In the genomic region with DNA sequence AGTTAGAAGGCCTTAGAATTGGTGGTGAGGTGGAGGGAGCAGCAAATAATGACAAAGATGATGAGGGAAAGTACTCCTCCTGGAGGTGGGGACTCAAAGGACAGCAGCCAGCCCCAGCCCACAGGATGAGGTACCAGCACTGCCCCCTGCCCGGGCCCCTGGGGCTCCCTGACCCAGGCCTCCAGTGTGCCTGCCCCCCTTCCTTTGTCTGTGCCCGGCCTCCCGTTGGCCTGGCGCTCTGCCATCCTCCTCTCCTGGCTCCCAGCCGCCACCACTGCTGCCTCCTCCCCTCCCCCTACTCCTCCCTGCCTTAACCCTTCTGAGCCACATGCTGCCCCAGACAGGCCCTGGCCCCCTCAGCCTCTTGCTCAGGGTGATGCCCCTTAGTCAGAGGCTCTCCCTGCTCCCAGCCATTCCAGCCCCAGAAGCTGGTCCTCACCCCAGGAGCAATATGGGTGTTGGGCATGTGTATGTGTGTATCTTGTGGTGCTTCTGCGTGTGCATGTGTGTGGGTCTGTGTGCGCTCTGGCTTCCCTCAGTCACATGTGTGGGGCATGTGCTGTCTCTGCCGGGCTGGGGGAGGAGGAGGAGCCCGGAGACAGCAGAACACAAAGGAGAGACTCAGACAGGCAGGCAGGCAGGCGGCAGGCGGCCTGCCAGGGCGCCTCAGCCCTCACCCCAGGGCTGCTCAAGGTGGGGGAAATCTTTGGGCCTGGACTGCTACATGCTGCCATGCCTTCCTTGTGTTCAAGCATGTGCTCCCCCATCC, we compare ENCODE assay signal across 1 cellular context.
A peak's percentile ranks its signal among the peaks of the same experiment; 100 is the strongest.
TF ChIP-seq lines count a peak whose summit lies in the region.

No MANE protein-coding gene starts in this region.

TF ChIP-seq in HepG2, 621 proteins besides CTCF, POLR2A, EP300 and RAD21 (continued from another document and continues in another):
- TF ChIP-seq, protein P1, sequence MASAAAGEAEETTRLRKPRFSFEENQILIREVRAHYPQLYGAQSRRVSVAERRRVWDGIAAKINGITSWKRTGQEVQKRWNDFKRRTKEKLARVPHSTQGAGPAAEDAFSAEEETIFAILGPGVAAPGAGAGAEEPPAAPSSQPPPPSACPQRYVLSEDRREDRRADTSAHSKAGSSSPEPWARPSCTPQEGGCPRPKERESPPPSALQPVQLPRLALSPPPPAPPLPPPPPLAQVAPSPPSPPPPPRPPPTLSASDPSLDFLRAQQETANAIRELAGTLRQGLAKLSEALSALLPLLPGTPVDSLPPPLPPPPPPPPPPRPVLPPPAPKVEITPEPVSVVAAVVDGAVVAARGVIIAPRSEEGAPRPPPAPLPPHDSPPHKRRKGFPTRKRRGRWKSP (CRISPR knock-in tag; IDR thresholded peaks at IDR 0.05): no peak
- TF ChIP-seq ZNF670 (CRISPR knock-in tag; IDR thresholded peaks at IDR 0.05; ENCODE audit: borderline replicate concordance) (no peak), ZNF543 (CRISPR knock-in tag; IDR thresholded peaks at IDR 0.05) (no peak), MBD4 (IDR thresholded peaks at IDR 0.05; ENCODE audit: borderline replicate concordance, low read length) (no peak), AKAP8 (CRISPR knock-in tag; IDR thresholded peaks at IDR 0.05) (no peak), NCOA2 (CRISPR knock-in tag; IDR thresholded peaks at IDR 0.05) (peak; percentile 25; the same call in 1 of the 2 replicates), FOXA1 (IDR thresholded peaks at IDR 0.05) (no peak), FOXA1 (CRISPR knock-in tag; IDR thresholded peaks at IDR 0.05) (no peak), SOX6 (IDR thresholded peaks at IDR 0.05) (no peak), SOX6 (CRISPR knock-in tag; IDR thresholded peaks at IDR 0.05) (peak; percentile 51; the same call in 1 of the 2 replicates), NR2F1 (CRISPR knock-in tag; IDR thresholded peaks at IDR 0.05) (no peak), SMAD1 (CRISPR knock-in tag; IDR thresholded peaks at IDR 0.05; ENCODE audit: borderline replicate concordance, low read depth) (no peak), TARDBP (CRISPR knock-in tag; IDR thresholded peaks at IDR 0.05) (0 out of 2 replicates have a peak, but pooled peaks have one; percentile 59), SIX1 (CRISPR knock-in tag; IDR thresholded peaks at IDR 0.05; ENCODE audit: borderline replicate concordance) (no peak), CBX5 (CRISPR knock-in tag; IDR thresholded peaks at IDR 0.05; ENCODE audit: borderline replicate concordance) (no peak), ZNF451 (CRISPR knock-in tag; IDR thresholded peaks at IDR 0.05) (no peak), HNRNPUL1 (IDR thresholded peaks at IDR 0.05; ENCODE audit: low read depth, low read length) (no peak), ZNF329 (CRISPR knock-in tag; IDR thresholded peaks at IDR 0.05; ENCODE audit: low read depth) (no peak), NFKB2 (CRISPR knock-in tag; IDR thresholded peaks at IDR 0.05; ENCODE audit: borderline replicate concordance) (peak; percentile 39; the same call in 1 of the 2 replicates), FOXK1 (CRISPR knock-in tag; IDR thresholded peaks at IDR 0.05; ENCODE audit: borderline replicate concordance, low read depth) (no peak), HOXA3 (CRISPR knock-in tag; IDR thresholded peaks at IDR 0.05) (no peak; the same call in 1 of the 2 replicates), ZNF563 (CRISPR knock-in tag; IDR thresholded peaks at IDR 0.05) (no peak), XBP1 (CRISPR knock-in tag; IDR thresholded peaks at IDR 0.05) (no peak), TBX2 (CRISPR knock-in tag; IDR thresholded peaks at IDR 0.05; ENCODE audit: borderline replicate concordance) (no peak; the same call in 1 of the 2 replicates), AGO2 (optimal IDR thresholded peaks at IDR 0.05; ENCODE audit: low read depth, low read length) (no peak), SRSF9 (IDR thresholded peaks at IDR 0.05; ENCODE audit: borderline replicate concordance, insufficient read depth, low read depth, low read length, poor library complexity, severe bottlenecking) (no peak), CENPX (CRISPR knock-in tag; IDR thresholded peaks at IDR 0.05) (no peak), ZNF292 (CRISPR knock-in tag; IDR thresholded peaks at IDR 0.05; ENCODE audit: borderline replicate concordance, low read depth) (peak; percentile 57), RFXAP (CRISPR knock-in tag; IDR thresholded peaks at IDR 0.05; ENCODE audit: borderline replicate concordance) (no peak), SP2 (CRISPR knock-in tag; IDR thresholded peaks at IDR 0.05) (no peak), HOXD1 (CRISPR knock-in tag; IDR thresholded peaks at IDR 0.05) (no peak), ZBTB21 (CRISPR knock-in tag; IDR thresholded peaks at IDR 0.05) (no peak), GABPB1 (CRISPR knock-in tag; IDR thresholded peaks at IDR 0.05) (peak; percentile 44; the same call in 1 of the 2 replicates), ZFP41 (CRISPR knock-in tag; IDR thresholded peaks at IDR 0.05; ENCODE audit: borderline replicate concordance) (no peak), NR2F6 (IDR thresholded peaks at IDR 0.05) (peak; percentile 20; the same call in 1 of the 2 replicates), NR2F6 (CRISPR knock-in tag; IDR thresholded peaks at IDR 0.05) (peak; percentile 62; the same call in 1 of the 2 replicates), MEIS2 (CRISPR knock-in tag; IDR thresholded peaks at IDR 0.05) (no peak), CBX1 (IDR thresholded peaks at IDR 0.05; ENCODE audit: low read depth) (no peak), ZNF260 (CRISPR knock-in tag; IDR thresholded peaks at IDR 0.05; ENCODE audit: borderline replicate concordance, low read depth) (no peak), ZNF570 (CRISPR knock-in tag; IDR thresholded peaks at IDR 0.05; ENCODE audit: borderline replicate concordance) (no peak)
- TF ChIP-seq, protein P2, sequence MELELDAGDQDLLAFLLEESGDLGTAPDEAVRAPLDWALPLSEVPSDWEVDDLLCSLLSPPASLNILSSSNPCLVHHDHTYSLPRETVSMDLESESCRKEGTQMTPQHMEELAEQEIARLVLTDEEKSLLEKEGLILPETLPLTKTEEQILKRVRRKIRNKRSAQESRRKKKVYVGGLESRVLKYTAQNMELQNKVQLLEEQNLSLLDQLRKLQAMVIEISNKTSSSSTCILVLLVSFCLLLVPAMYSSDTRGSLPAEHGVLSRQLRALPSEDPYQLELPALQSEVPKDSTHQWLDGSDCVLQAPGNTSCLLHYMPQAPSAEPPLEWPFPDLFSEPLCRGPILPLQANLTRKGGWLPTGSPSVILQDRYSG (CRISPR knock-in tag; IDR thresholded peaks at IDR 0.05): no peak
- TF ChIP-seq, protein P3, sequence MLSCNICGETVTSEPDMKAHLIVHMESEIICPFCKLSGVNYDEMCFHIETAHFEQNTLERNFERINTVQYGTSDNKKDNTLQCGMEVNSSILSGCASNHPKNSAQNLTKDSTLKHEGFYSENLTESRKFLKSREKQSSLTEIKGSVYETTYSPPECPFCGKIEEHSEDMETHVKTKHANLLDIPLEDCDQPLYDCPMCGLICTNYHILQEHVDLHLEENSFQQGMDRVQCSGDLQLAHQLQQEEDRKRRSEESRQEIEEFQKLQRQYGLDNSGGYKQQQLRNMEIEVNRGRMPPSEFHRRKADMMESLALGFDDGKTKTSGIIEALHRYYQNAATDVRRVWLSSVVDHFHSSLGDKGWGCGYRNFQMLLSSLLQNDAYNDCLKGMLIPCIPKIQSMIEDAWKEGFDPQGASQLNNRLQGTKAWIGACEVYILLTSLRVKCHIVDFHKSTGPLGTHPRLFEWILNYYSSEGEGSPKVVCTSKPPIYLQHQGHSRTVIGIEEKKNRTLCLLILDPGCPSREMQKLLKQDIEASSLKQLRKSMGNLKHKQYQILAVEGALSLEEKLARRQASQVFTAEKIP (CRISPR knock-in tag; IDR thresholded peaks at IDR 0.05; ENCODE audit: borderline replicate concordance): no peak
- TF ChIP-seq, protein P4, sequence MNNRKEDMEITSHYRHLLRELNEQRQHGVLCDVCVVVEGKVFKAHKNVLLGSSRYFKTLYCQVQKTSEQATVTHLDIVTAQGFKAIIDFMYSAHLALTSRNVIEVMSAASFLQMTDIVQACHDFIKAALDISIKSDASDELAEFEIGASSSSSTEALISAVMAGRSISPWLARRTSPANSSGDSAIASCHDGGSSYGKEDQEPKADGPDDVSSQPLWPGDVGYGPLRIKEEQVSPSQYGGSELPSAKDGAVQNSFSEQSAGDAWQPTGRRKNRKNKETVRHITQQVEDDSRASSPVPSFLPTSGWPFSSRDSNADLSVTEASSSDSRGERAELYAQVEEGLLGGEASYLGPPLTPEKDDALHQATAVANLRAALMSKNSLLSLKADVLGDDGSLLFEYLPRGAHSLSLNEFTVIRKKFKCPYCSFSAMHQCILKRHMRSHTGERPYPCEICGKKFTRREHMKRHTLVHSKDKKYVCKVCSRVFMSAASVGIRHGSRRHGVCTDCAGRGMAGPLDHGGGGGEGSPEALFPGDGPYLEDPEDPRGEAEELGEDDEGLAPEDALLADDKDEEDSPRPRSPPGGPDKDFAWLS (CRISPR knock-in tag; IDR thresholded peaks at IDR 0.05; ENCODE audit: borderline replicate concordance): no peak
- TF ChIP-seq, protein P5, sequence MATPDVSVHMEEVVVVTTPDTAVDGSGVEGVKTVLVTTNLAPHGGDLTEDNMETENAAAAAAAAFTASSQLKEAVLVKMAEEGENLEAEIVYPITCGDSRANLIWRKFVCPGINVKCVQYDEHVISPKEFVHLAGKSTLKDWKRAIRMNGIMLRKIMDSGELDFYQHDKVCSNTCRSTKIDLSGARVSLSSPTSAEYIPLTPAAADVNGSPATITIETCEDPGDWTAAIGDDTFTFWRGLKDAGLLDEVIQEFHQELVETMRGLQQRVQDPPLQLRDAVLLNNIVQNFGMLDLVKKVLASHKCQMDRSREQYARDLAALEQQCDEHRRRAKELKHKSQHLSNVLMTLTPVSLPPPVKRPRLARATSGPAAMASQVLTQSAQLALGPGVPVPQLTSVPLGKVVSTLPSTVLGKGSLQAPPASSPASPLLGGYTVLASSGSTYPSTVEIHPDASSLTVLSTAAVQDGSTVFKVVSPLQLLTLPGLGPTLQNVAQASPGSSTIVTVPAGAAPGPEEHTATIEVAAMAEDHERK (CRISPR knock-in tag; IDR thresholded peaks at IDR 0.05; ENCODE audit: low read depth): no peak
- TF ChIP-seq, protein P6, sequence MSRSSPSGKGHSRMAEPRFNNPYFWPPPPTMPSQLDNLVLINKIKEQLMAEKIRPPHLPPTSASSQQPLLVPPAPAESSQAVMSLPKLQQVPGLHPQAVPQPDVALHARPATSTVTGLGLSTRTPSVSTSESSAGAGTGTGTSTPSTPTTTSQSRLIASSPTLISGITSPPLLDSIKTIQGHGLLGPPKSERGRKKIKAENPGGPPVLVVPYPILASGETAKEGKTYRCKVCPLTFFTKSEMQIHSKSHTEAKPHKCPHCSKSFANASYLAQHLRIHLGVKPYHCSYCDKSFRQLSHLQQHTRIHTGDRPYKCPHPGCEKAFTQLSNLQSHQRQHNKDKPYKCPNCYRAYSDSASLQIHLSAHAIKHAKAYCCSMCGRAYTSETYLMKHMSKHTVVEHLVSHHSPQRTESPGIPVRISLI (CRISPR knock-in tag; IDR thresholded peaks at IDR 0.05; ENCODE audit: borderline replicate concordance): no peak
- TF ChIP-seq, protein P7, sequence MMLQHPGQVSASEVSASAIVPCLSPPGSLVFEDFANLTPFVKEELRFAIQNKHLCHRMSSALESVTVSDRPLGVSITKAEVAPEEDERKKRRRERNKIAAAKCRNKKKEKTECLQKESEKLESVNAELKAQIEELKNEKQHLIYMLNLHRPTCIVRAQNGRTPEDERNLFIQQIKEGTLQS (CRISPR knock-in tag; IDR thresholded peaks at IDR 0.05): no peak
- TF ChIP-seq, protein P8, sequence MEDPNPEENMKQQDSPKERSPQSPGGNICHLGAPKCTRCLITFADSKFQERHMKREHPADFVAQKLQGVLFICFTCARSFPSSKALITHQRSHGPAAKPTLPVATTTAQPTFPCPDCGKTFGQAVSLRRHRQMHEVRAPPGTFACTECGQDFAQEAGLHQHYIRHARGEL (CRISPR knock-in tag; IDR thresholded peaks at IDR 0.05): no peak
- TF ChIP-seq, protein P9, sequence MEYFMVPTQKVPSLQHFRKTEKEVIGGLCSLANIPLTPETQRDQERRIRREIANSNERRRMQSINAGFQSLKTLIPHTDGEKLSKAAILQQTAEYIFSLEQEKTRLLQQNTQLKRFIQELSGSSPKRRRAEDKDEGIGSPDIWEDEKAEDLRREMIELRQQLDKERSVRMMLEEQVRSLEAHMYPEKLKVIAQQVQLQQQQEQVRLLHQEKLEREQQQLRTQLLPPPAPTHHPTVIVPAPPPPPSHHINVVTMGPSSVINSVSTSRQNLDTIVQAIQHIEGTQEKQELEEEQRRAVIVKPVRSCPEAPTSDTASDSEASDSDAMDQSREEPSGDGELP (IDR thresholded peaks at IDR 0.05; ENCODE audit: borderline replicate concordance, low read depth): no peak; the same call in 1 of the 2 replicates
- TF ChIP-seq, protein P10, sequence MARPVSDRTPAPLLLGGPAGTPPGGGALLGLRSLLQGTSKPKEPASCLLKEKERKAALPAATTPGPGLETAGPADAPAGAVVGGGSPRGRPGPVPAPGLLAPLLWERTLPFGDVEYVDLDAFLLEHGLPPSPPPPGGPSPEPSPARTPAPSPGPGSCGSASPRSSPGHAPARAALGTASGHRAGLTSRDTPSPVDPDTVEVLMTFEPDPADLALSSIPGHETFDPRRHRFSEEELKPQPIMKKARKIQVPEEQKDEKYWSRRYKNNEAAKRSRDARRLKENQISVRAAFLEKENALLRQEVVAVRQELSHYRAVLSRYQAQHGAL (CRISPR knock-in tag; IDR thresholded peaks at IDR 0.05; ENCODE audit: not compliant biosample characterization): no peak
- TF ChIP-seq, protein P11, sequence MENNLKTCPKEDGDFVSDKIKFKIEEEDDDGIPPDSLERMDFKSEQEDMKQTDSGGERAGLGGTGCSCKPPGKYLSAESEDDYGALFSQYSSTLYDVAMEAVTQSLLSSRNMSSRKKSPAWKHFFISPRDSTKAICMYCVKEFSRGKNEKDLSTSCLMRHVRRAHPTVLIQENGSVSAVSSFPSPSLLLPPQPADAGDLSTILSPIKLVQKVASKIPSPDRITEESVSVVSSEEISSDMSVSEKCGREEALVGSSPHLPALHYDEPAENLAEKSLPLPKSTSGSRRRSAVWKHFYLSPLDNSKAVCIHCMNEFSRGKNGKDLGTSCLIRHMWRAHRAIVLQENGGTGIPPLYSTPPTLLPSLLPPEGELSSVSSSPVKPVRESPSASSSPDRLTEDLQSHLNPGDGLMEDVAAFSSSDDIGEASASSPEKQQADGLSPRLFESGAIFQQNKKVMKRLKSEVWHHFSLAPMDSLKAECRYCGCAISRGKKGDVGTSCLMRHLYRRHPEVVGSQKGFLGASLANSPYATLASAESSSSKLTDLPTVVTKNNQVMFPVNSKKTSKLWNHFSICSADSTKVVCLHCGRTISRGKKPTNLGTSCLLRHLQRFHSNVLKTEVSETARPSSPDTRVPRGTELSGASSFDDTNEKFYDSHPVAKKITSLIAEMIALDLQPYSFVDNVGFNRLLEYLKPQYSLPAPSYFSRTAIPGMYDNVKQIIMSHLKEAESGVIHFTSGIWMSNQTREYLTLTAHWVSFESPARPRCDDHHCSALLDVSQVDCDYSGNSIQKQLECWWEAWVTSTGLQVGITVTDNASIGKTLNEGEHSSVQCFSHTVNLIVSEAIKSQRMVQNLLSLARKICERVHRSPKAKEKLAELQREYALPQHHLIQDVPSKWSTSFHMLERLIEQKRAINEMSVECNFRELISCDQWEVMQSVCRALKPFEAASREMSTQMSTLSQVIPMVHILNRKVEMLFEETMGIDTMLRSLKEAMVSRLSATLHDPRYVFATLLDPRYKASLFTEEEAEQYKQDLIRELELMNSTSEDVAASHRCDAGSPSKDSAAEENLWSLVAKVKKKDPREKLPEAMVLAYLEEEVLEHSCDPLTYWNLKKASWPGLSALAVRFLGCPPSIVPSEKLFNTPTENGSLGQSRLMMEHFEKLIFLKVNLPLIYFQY (CRISPR knock-in tag; IDR thresholded peaks at IDR 0.05; ENCODE audit: borderline replicate concordance): no peak
- TF ChIP-seq, protein P12, sequence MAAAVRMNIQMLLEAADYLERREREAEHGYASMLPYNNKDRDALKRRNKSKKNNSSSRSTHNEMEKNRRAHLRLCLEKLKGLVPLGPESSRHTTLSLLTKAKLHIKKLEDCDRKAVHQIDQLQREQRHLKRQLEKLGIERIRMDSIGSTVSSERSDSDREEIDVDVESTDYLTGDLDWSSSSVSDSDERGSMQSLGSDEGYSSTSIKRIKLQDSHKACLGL (CRISPR knock-in tag; IDR thresholded peaks at IDR 0.05): no peak
